In genomic region chr2:240128608-240129144, GRCh38 we compare ENCODE assay signal across 16 cellular contexts. TPM values are rescaled to one million over a fixed set of nuclear protein-coding genes. Genes with fewer than 3 reads are reported as not detected.
"Had no signal": no experiment of that assay in that cellular context is flagged by ENCODE, and none has a peak within 500 bp of the region (broad histone marks: within the 10 kb centered on the region; RNA-seq: fewer than 3 reads in every experiment).

No MANE protein-coding gene starts in this region.

- DNase-seq: activated CD8-positive, alpha-beta T cell treated with anti-CD3 and anti-CD28 coated beads, Interleukin-2, amount 10 ng/mL, durations not matched to agents 7 days and 5 days; central memory CD4-positive, alpha-beta T cell; effector memory CD4-positive, alpha-beta T cell; glutamatergic neuron; immature natural killer cell; mammary epithelial cell; retina; SIG-M5; stimulated activated CD4-positive, alpha-beta T cell treated with anti-CD3 and anti-CD28 coated beads, Interleukin-1b, Interleukin-23, amount 100 ng/mL, for 48 hours; stimulated activated naive CD4-positive, alpha-beta T cell treated with Interleukin-2 at 50 U/mL for 16 hours; T-helper 2 cell had no signal

- H3K27ac ChIP-seq: pancreas, upper lobe of left lung had no signal

- H3K4me3 ChIP-seq: pancreas, upper lobe of left lung had no signal

- ATAC-seq: activated CD8-positive, alpha-beta T cell treated with anti-CD3 and anti-CD28 coated beads, Interleukin-2, amount 10 ng/mL, durations not matched to agents 7 days and 5 days; pancreas had no signal

- FAIRE-seq: pancreas had no signal

- H3K9me3 ChIP-seq: pancreas, upper lobe of left lung had no signal

- H3K27ac Mint-ChIP-seq: activated CD8-positive, alpha-beta T cell treated with anti-CD3 and anti-CD28 coated beads, Interleukin-2, amount 10 ng/mL, durations not matched to agents 7 days and 5 days; immature natural killer cell had no signal

- H3K4me3 Mint-ChIP-seq: activated CD8-positive, alpha-beta T cell treated with anti-CD3 and anti-CD28 coated beads, Interleukin-2, amount 10 ng/mL, durations not matched to agents 7 days and 5 days; immature natural killer cell had no signal

- H3K9me3 Mint-ChIP-seq: immature natural killer cell had no signal

- H3K27me3 ChIP-seq: pancreas, upper lobe of left lung had no signal

- H3K4me1 ChIP-seq: pancreas, upper lobe of left lung had no signal

RNA-seq across cellular contexts. Expression of gene OTOS, which starts 11.8 kb away (rescaled TPM):
- total RNA-seq: activated CD8-positive, alpha-beta T cell treated with anti-CD3 and anti-CD28 coated beads, Interleukin-2, amount 10 ng/mL, durations not matched to agents 7 days and 5 days; epithelial cell of proximal tubule; mammary epithelial cell; mucosa of gallbladder; pancreas; upper lobe of left lung had no signal
- polyA plus RNA-seq: immature natural killer cell, mammary epithelial cell, neural cell, pancreas had no signal
